24 cellular contexts compared by ENCODE assay signal in genomic region chr5:51664491-51665294, GRCh38.
"Had no signal": no experiment of that assay in that cellular context is flagged by ENCODE, and none has a peak within 500 bp of the region (broad histone marks: within the 10 kb centered on the region; RNA-seq: fewer than 3 reads in every experiment).

No MANE protein-coding gene starts in this region.

- H3K27ac ChIP-seq: heart left ventricle, lower lobe of right lung, right lobe of liver, testis, transverse colon had no signal

- H3K9me3 ChIP-seq: lower lobe of right lung, right lobe of liver, testis, transverse colon had no signal

- H3K27me3 Mint-ChIP-seq: activated CD4-positive, alpha-beta T cell treated with anti-CD3 and anti-CD28 coated beads, Interleukin-2, amount 10 ng/mL, durations not matched to agents 24 days and 14 days; activated CD8-positive, alpha-beta T cell treated with anti-CD3 and anti-CD28 coated beads for 36 hours; activated naive CD4-positive, alpha-beta T cell treated with anti-CD3 and anti-CD28 coated beads, Interleukin-2, amount 50 U/mL, for 24 hours; activated naive CD8-positive, alpha-beta T cell treated with anti-CD3 and anti-CD28 coated beads, Interleukin-2, amount 50 U/mL, for 24 hours; activated T-helper 17 cell treated with anti-CD3 and anti-CD28 coated beads, Interleukin-2, amount 50 U/mL, for 72 hours; central memory CD8-positive, alpha-beta T cell had no signal

- ATAC-seq: activated CD8-positive, alpha-beta T cell treated with anti-CD3 and anti-CD28 coated beads for 36 hours; activated naive CD8-positive, alpha-beta T cell treated with anti-CD3 and anti-CD28 coated beads, Interleukin-2, amount 50 U/mL, for 24 hours; activated T-cell treated with anti-CD3 and anti-CD28 coated beads, Interleukin-2, amount 50 U/mL, for 4 hours; activated T-helper 17 cell treated with anti-CD3 and anti-CD28 coated beads, Interleukin-2, amount 50 U/mL, for 72 hours; heart left ventricle; left lobe of liver; lower lobe of right lung; natural killer cell; right lobe of liver; stimulated activated naive CD8-positive, alpha-beta T cell treated with anti-CD3 and anti-CD28 coated beads, Interleukin-15, Interleukin-2, amounts not matched to agents 100 U/mL and 50 U/mL, for 24 hours had no signal

- H3K27me3 ChIP-seq: heart left ventricle, testis, transverse colon had no signal

- H3K4me3 ChIP-seq: heart left ventricle, lower lobe of right lung, right lobe of liver, testis, transverse colon had no signal

- H3K36me3 Mint-ChIP-seq: activated naive CD4-positive, alpha-beta T cell treated with anti-CD3 and anti-CD28 coated beads, Interleukin-2, amount 50 U/mL, for 24 hours; natural killer cell had no signal

- H3K27ac Mint-ChIP-seq: activated CD4-positive, alpha-beta T cell treated with anti-CD3 and anti-CD28 coated beads, Interleukin-2, amount 10 ng/mL, durations not matched to agents 24 days and 14 days; activated CD8-positive, alpha-beta T cell treated with anti-CD3 and anti-CD28 coated beads for 36 hours; activated naive CD4-positive, alpha-beta T cell treated with anti-CD3 and anti-CD28 coated beads, Interleukin-2, amount 50 U/mL, for 24 hours; activated naive CD8-positive, alpha-beta T cell treated with anti-CD3 and anti-CD28 coated beads, Interleukin-2, amount 50 U/mL, for 24 hours; activated T-helper 17 cell treated with anti-CD3 and anti-CD28 coated beads, Interleukin-2, amount 50 U/mL, for 72 hours; natural killer cell had no signal

- DNase-seq: activated CD4-positive, alpha-beta T cell treated with anti-CD3 and anti-CD28 coated beads, Interleukin-2, amount 10 ng/mL, durations not matched to agents 24 days and 14 days; activated CD4-positive, CD25-positive, alpha-beta regulatory T cell treated with anti-CD3 and anti-CD28 coated beads, Interleukin-2, amount 50 U/mL, for 72 hours; activated CD8-positive, alpha-beta T cell treated with anti-CD3 and anti-CD28 coated beads for 36 hours; activated gamma-delta T cell treated with Interleukin-2 at 50 U/mL for 16 hours; activated naive CD8-positive, alpha-beta T cell treated with anti-CD3 and anti-CD28 coated beads, Interleukin-2, amount 50 U/mL, for 24 hours; activated T-cell treated with anti-CD3 and anti-CD28 coated beads, Interleukin-2, amount 50 U/mL, for 4 hours; amygdala; dermis blood vessel endothelial cell; effector memory CD4-positive, alpha-beta T cell; heart left ventricle; lower lobe of right lung; mesenchymal stem cell; natural killer cell; right lobe of liver; stimulated activated CD4-positive, alpha-beta T cell treated with anti-CD3 and anti-CD28 coated beads, Interleukin-12 subunit alpha, Interleukin-12 subunit beta, amount 100 ng/mL, for 4 hours; stimulated activated CD4-positive, alpha-beta T cell treated with anti-CD3 and anti-CD28 coated beads, Interleukin-4, amount 100 ng/mL, for 1 hour; stimulated activated naive CD8-positive, alpha-beta T cell treated with anti-CD3 and anti-CD28 coated beads, Interleukin-15, Interleukin-2, amounts not matched to agents 100 U/mL and 50 U/mL, for 24 hours; T-helper 2 cell; testis; transverse colon had no signal

- H3K4me3 Mint-ChIP-seq: activated CD4-positive, alpha-beta T cell treated with anti-CD3 and anti-CD28 coated beads, Interleukin-2, amount 10 ng/mL, durations not matched to agents 24 days and 14 days; activated CD8-positive, alpha-beta T cell treated with anti-CD3 and anti-CD28 coated beads for 36 hours; activated naive CD4-positive, alpha-beta T cell treated with anti-CD3 and anti-CD28 coated beads, Interleukin-2, amount 50 U/mL, for 24 hours; activated naive CD8-positive, alpha-beta T cell treated with anti-CD3 and anti-CD28 coated beads, Interleukin-2, amount 50 U/mL, for 24 hours; activated T-cell treated with anti-CD3 and anti-CD28 coated beads, Interleukin-2, amount 50 U/mL, for 4 hours; activated T-helper 17 cell treated with anti-CD3 and anti-CD28 coated beads, Interleukin-2, amount 50 U/mL, for 72 hours; central memory CD8-positive, alpha-beta T cell; natural killer cell had no signal

- H3K4me1 Mint-ChIP-seq: activated CD4-positive, alpha-beta T cell treated with anti-CD3 and anti-CD28 coated beads, Interleukin-2, amount 10 ng/mL, durations not matched to agents 24 days and 14 days; activated naive CD4-positive, alpha-beta T cell treated with anti-CD3 and anti-CD28 coated beads, Interleukin-2, amount 50 U/mL, for 24 hours; activated naive CD8-positive, alpha-beta T cell treated with anti-CD3 and anti-CD28 coated beads, Interleukin-2, amount 50 U/mL, for 24 hours; activated T-helper 17 cell treated with anti-CD3 and anti-CD28 coated beads, Interleukin-2, amount 50 U/mL, for 72 hours; central memory CD8-positive, alpha-beta T cell; natural killer cell had no signal

- H3K9me3 Mint-ChIP-seq: activated CD4-positive, alpha-beta T cell treated with anti-CD3 and anti-CD28 coated beads, Interleukin-2, amount 10 ng/mL, durations not matched to agents 24 days and 14 days; activated naive CD8-positive, alpha-beta T cell treated with anti-CD3 and anti-CD28 coated beads, Interleukin-2, amount 50 U/mL, for 24 hours; central memory CD8-positive, alpha-beta T cell; natural killer cell had no signal

- H3K4me1 ChIP-seq: heart left ventricle, lower lobe of right lung, right lobe of liver, testis, transverse colon had no signal

- H3K36me3 ChIP-seq: heart left ventricle, lower lobe of right lung, right lobe of liver, transverse colon had no signal
